ENCODE assay signal across 10 cellular contexts in genomic region chr5:148397968-148398595, GRCh38. TPM values are rescaled to one million over a fixed set of nuclear protein-coding genes. Genes with fewer than 3 reads are reported as not detected.
DNase-seq lines count a peak whose midpoint lies in the region; ATAC-seq and TF ChIP-seq lines count a peak whose summit lies in the region.
"Had no signal": no experiment of that assay in that cellular context is flagged by ENCODE, and none has a peak within 500 bp of the region (broad histone marks: within the 10 kb centered on the region; RNA-seq: fewer than 3 reads in every experiment).

No MANE protein-coding gene starts in this region.

- H3K4me3 Mint-ChIP-seq in activated naive CD8-positive, alpha-beta T cell treated with anti-CD3 and anti-CD28 coated beads for 36 hours: no peak overlapping the region
- no peak overlapping the region for H3K4me3 Mint-ChIP-seq in mesothelial cell of epicardium

- ATAC-seq in HG03439 (IDR thresholded peaks at IDR 0.05; ENCODE audit: unreplicated experiment): no peak

- TF ChIP-seq CTCF in LNCaP clone FGC (IDR thresholded peaks at IDR 0.05; ENCODE audit: control insufficient read depth, extremely low read depth, insufficient read depth) (no peak), mesothelial cell of epicardium (IDR thresholded peaks at IDR 0.05; ENCODE audit: unreplicated experiment) (no peak)

- no peaks in the 10 kb centered on the region for H3K9me3 Mint-ChIP-seq in activated naive CD8-positive, alpha-beta T cell treated with anti-CD3 and anti-CD28 coated beads for 36 hours
- H3K9me3 Mint-ChIP-seq in mesothelial cell of epicardium: no peaks in the 10 kb centered on the region

- no peaks in the 10 kb centered on the region for H3K27me3 Mint-ChIP-seq in activated naive CD8-positive, alpha-beta T cell treated with anti-CD3 and anti-CD28 coated beads for 36 hours
- H3K27me3 Mint-ChIP-seq in mesothelial cell of epicardium (ENCODE audit: low read depth): no peaks in the 10 kb centered on the region

- DNase-seq in DMS53 treated with DMSO at 0.1 percent for 48 hours (lab: John Stamatoyannopoulos, UW; ENCODE audit: unreplicated experiment) (peak; percentile 16), LNCaP clone FGC (ENCODE audit: low read depth) (peak; percentile 84), mesothelial cell of epicardium (ENCODE audit: low spot score in 2 of 2, unreplicated experiment in 2 of 2) (no peak), T-helper 2 cell (no peak), NCI-H146 treated with DMSO at 0.1 percent for 48 hours (lab: John Stamatoyannopoulos, UW; ENCODE audit: unreplicated experiment) (no peak)
- no peak for DNase-seq in activated naive CD8-positive, alpha-beta T cell treated with anti-CD3 and anti-CD28 coated beads for 36 hours
- DNase-seq in stimulated activated CD8-positive, alpha-beta memory T cell treated with anti-CD3 and anti-CD28 coated beads, Interleukin-4, amount 100 ng/mL, for 48 hours: no peak
- DNase-seq: activated CD8-positive, alpha-beta memory T cell treated with anti-CD3 and anti-CD28 coated beads, Interleukin-2, amount 50 U/mL, for 4 hours; left cardiac atrium had no signal

- H3K27ac Mint-ChIP-seq in activated naive CD8-positive, alpha-beta T cell treated with anti-CD3 and anti-CD28 coated beads for 36 hours: peak overlapping the region; percentile 23
- H3K27ac Mint-ChIP-seq in mesothelial cell of epicardium: peak overlapping the region; percentile 91

- H3K4me1 Mint-ChIP-seq in activated naive CD8-positive, alpha-beta T cell treated with anti-CD3 and anti-CD28 coated beads for 36 hours: peaks cover 61% of the 10 kb centered on the region
- H3K4me1 Mint-ChIP-seq in mesothelial cell of epicardium: peaks cover 15% of the 10 kb centered on the region

- peaks cover 32% of the 10 kb centered on the region for H3K36me3 Mint-ChIP-seq in activated naive CD8-positive, alpha-beta T cell treated with anti-CD3 and anti-CD28 coated beads for 36 hours
- peaks cover 13% of the 10 kb centered on the region for H3K36me3 Mint-ChIP-seq in mesothelial cell of epicardium

- no peak overlapping the region for H3K4me3 ChIP-seq in LNCaP clone FGC (ENCODE audit: low read depth, low read length)

RNA-seq across cellular contexts. Expression of gene FBXO38, which starts 14.3 kb away (rescaled TPM):
- 10 to 100 TPM; 35.9 to 38.8 TPM for total RNA-seq in activated naive CD8-positive, alpha-beta T cell treated with anti-CD3 and anti-CD28 coated beads for 36 hours
- total RNA-seq in mesothelial cell of epicardium: 54.9 to 63.3 TPM (median 55.8 TPM) in 3 replicates

Comparison
In these comparisons a context has a peak if more than half of its experiments do, and no peak if none do; other contexts are left out.
1. DNase-seq: peak in DMS53 treated with DMSO at 0.1 percent for 48 hours (single experiment) and LNCaP clone FGC (single experiment); none in activated naive CD8-positive, alpha-beta T cell treated with anti-CD3 and anti-CD28 coated beads for 36 hours (single experiment), mesothelial cell of epicardium (0 of 2), T-helper 2 cell (0 of 5), stimulated activated CD8-positive, alpha-beta memory T cell treated with anti-CD3 and anti-CD28 coated beads, Interleukin-4, amount 100 ng/mL, for 48 hours (single experiment) and NCI-H146 treated with DMSO at 0.1 percent for 48 hours (single experiment).